In the genomic region with DNA sequence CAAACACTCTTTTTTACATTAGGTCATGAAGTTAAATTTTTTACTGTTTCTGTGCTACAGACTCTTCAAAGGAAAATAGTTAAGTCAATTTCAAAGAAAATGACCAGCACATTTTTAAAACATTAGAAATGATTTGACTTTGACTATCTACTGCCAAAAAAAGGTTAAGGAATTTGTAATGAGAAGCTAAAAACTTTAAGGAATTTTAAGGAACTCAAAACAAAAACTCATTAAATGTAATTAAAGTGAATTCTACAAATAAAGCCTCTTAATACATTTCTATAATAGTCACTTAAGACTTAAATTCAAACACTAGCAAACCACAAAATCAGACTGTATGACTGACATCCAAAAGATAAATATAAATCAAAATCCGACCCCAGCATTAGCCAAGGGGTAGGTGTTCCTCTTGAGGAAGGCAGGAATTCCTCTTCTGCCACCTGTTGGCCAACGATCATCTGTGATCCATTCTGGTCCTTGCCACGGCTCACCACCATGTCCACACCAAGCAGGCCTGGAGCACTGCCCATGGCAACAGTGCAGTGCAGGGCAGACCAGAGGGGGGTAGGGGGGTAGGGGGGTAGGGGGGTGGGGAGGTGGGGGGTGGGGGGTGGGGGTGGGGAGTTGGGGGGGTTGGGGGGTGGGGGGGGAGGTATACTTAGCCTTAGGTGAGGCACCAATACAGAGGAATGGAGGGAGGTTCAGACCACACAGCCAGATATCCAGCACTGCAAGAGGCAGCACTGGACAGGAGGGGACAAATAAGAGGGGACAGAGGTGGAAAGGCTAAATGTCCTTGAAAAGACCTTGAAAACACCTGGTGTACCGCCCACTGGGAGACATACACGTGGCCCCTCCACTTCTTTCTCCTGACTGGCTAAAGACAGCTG, we compare ENCODE assay signal across 9 cellular contexts. TPM values are rescaled to one million over a fixed set of nuclear protein-coding genes. Genes with fewer than 3 reads are reported as not detected.
DNase-seq lines count a peak whose midpoint lies in the region; ATAC-seq, FAIRE-seq and TF ChIP-seq lines count a peak whose summit lies in the region.
"Had no signal": no experiment of that assay in that cellular context is flagged by ENCODE, and none has a peak within 500 bp of the region (broad histone marks: within the 10 kb centered on the region; RNA-seq: fewer than 3 reads in every experiment).

No MANE protein-coding gene starts in this region.

- H3K4me3 Mint-ChIP-seq in natural killer cell: peak overlapping the region; percentile 93
- H3K4me3 Mint-ChIP-seq in natural killer cell treated with Interleukin-12 subunit alpha and Interleukin-12 subunit beta and Interleukin-15 and Interleukin-18, amount 100 ng/mL, for 72 hours: no peak overlapping the region

- H3K9me3 ChIP-seq in Panc1 (ENCODE audit: control insufficient read depth, insufficient read depth, low read depth, low read length) (no peaks in the 10 kb centered on the region), vagina (no peaks in the 10 kb centered on the region)

- ATAC-seq in natural killer cell: no peak
- ATAC-seq in natural killer cell treated with Interleukin-12 subunit alpha and Interleukin-12 subunit beta and Interleukin-15 and Interleukin-18, amount 100 ng/mL, for 72 hours: no peak
- ATAC-seq in Panc1: peak; percentile 86
- ATAC-seq in foreskin keratinocyte: no peak

- no peak for FAIRE-seq in D721Med (lab: Jason Lieb, UNC)
- FAIRE-seq: GM18507 had no signal

- POLR2A ChIA-PET in Panc1 (lab: Charles Lee): no interaction called here

- H3K27me3 Mint-ChIP-seq in natural killer cell (ENCODE audit: low read depth in 2 of 2): no peaks in the 10 kb centered on the region
- no peaks in the 10 kb centered on the region for H3K27me3 Mint-ChIP-seq in natural killer cell treated with Interleukin-12 subunit alpha and Interleukin-12 subunit beta and Interleukin-15 and Interleukin-18, amount 100 ng/mL, for 72 hours

- no peaks in the 10 kb centered on the region for H3K4me1 ChIP-seq in Panc1 (ENCODE audit: control insufficient read depth, insufficient read depth, low read length)
- no peaks in the 10 kb centered on the region for H3K4me1 ChIP-seq in foreskin keratinocyte
- H3K4me1 ChIP-seq in vagina: peaks cover 35% of the 10 kb centered on the region

- no peaks in the 10 kb centered on the region for H3K36me3 Mint-ChIP-seq in natural killer cell
- H3K36me3 Mint-ChIP-seq in natural killer cell treated with Interleukin-12 subunit alpha and Interleukin-12 subunit beta and Interleukin-15 and Interleukin-18, amount 100 ng/mL, for 72 hours: no peaks in the 10 kb centered on the region

- peak overlapping the region in 1 of 2 donors; percentile 82 for H3K27ac Mint-ChIP-seq in natural killer cell
- H3K27ac Mint-ChIP-seq in natural killer cell treated with Interleukin-12 subunit alpha and Interleukin-12 subunit beta and Interleukin-15 and Interleukin-18, amount 100 ng/mL, for 72 hours: peak overlapping the region in 1 of 2 donors; percentile 86

- no TSS peak for BruUV-seq in Panc1 (replicated peaks; lab: Mats Ljungman, UMichigan)

- H3K9me3 Mint-ChIP-seq in natural killer cell: no peaks in the 10 kb centered on the region
- H3K9me3 Mint-ChIP-seq in natural killer cell treated with Interleukin-12 subunit alpha and Interleukin-12 subunit beta and Interleukin-15 and Interleukin-18, amount 100 ng/mL, for 72 hours: no peaks in the 10 kb centered on the region

- CTCF ChIA-PET in Panc1 (lab: Charles Lee): no interaction called here

- no peak for TF ChIP-seq POLR2A in vagina (IDR thresholded peaks at IDR 0.05)

- H3K36me3 ChIP-seq in Panc1 (ENCODE audit: control insufficient read depth, insufficient read depth, low read length): no peaks in the 10 kb centered on the region
- H3K36me3 ChIP-seq in vagina: no peaks in the 10 kb centered on the region

- H3K27ac ChIP-seq in Panc1 (ENCODE audit: low read length): no peak overlapping the region
- no peak overlapping the region for H3K27ac ChIP-seq in foreskin keratinocyte
- H3K27ac ChIP-seq in vagina: no peak overlapping the region

- H3K4me1 Mint-ChIP-seq in natural killer cell: peaks cover 0 to 40% of the 10 kb centered on the region in 2 donors
- H3K4me1 Mint-ChIP-seq in natural killer cell treated with Interleukin-12 subunit alpha and Interleukin-12 subunit beta and Interleukin-15 and Interleukin-18, amount 100 ng/mL, for 72 hours (ENCODE audit: low read depth in 2 of 2): peaks cover 0 to 43% of the 10 kb centered on the region in 2 donors

- intact Hi-C loops in natural killer cell (cut with micrococcal nuclease) (no loop called here), Panc1 (cut with micrococcal nuclease; ENCODE audit: unreplicated experiment) (no loop called here), vagina (cut with DNase I) (loop anchor here (10.0 kb wide), 2 partner anchors 284 to 494 kb away; no protein-coding TSS in a partner anchor)

- no peak for DNase-seq in natural killer cell
- no peak for DNase-seq in natural killer cell treated with Interleukin-12 subunit alpha and Interleukin-12 subunit beta and Interleukin-15 and Interleukin-18, amount 100 ng/mL, for 72 hours (ENCODE audit: low spot score)
- DNase-seq in Panc1 (ENCODE audit: low read depth, low spot score): no peak
- no peak for DNase-seq in foreskin keratinocyte
- no peak for DNase-seq in vagina (ENCODE audit: extremely low spot score in 2 of 2)
- no peak for DNase-seq in D721Med (ENCODE audit: insufficient read length, low spot score)
- DNase-seq in KG1 (lab: John Stamatoyannopoulos, UW): no peak
- DNase-seq in activated CD4-positive, alpha-beta T cell treated with anti-CD3 and anti-CD28 coated beads for 1 hour: no peak

- TF ChIP-seq CTCF in natural killer cell (IDR thresholded peaks at IDR 0.05): no peak
- TF ChIP-seq CTCF in Panc1 (IDR thresholded peaks at IDR 0.05): peak; percentile 35
- TF ChIP-seq CTCF in foreskin keratinocyte (conservative IDR thresholded peaks at IDR 0.05): peak; percentile 42
- TF ChIP-seq CTCF in vagina (IDR thresholded peaks at IDR 0.05): no peak
- TF ChIP-seq CTCF in D721Med (IDR thresholded peaks at IDR 0.05; ENCODE audit: insufficient read depth, missing control alignments): no peak

- no peaks in the 10 kb centered on the region for H3K27me3 ChIP-seq in Panc1 (ENCODE audit: control insufficient read depth, insufficient read depth, low read length)
- no peaks in the 10 kb centered on the region for H3K27me3 ChIP-seq in foreskin keratinocyte
- no peaks in the 10 kb centered on the region for H3K27me3 ChIP-seq in vagina

- in situ Hi-C loops in Panc1 (cut with HindIII; ENCODE audit: low pct_unique_long_range_greater_than_20kb, low sequenced_read_pairs): no loop called here

- H3K4me3 ChIP-seq in Panc1 (ENCODE audit: low read depth in 2 of 2, low read length in 2 of 2) (peak overlapping the region in 1 of 2 experiments; percentile 13; a peak in 1 of 4 replicates), vagina (peak overlapping the region; percentile 28 to 68)

RNA-seq across cellular contexts. Expression of a gene that starts 2.1 kb away (rescaled TPM):
- total RNA-seq in natural killer cell (100 to 1,000 TPM in 1 of 3 donors, under 1 TPM in 1, not detected in 1; 0.15 to 505 TPM), Panc1 (2021; ENCODE audit: unreplicated experiment) (0.64 TPM), foreskin keratinocyte (not detected in 2 replicates), vagina (328 TPM)
- 100 to 1,000 TPM in 1 of 2 donors, under 1 TPM in 1; 0.11 to 262 TPM for total RNA-seq in natural killer cell treated with Interleukin-12 subunit alpha and Interleukin-12 subunit beta and Interleukin-15 and Interleukin-18, amount 100 ng/mL, for 72 hours
- not detected for polyA plus RNA-seq in Panc1 (2012; ENCODE audit: insufficient read length)
- polyA plus RNA-seq in foreskin keratinocyte: not detected in 2 replicates

Comparison
In these comparisons a context has a peak if more than half of its experiments do, and no peak if none do; other contexts are left out.
1. CTCF ChIP-seq: peak in Panc1 (single experiment) and foreskin keratinocyte (single experiment); none in natural killer cell (single experiment), vagina (0 of 3) and D721Med (single experiment).